20 cellular contexts compared by ENCODE assay signal in genomic region chr13:44842158-44842557, GRCh38.
DNase-seq lines count a peak whose midpoint lies in the region; ATAC-seq and TF ChIP-seq lines count a peak whose summit lies in the region.
"Had no signal": no experiment of that assay in that cellular context is flagged by ENCODE, and none has a peak within 500 bp of the region (broad histone marks: within the 10 kb centered on the region; RNA-seq: fewer than 3 reads in every experiment).

No MANE protein-coding gene starts in this region.

- CTCF ChIA-PET in MCF 10A (lab: Yijun Ruan, JAX) (no interaction called here), SK-N-SH (lab: Yijun Ruan, JAX) (interaction anchor here (1.7 kb wide), 1 partner anchor 358 kb away, joined by 3 read pairs; no protein-coding TSS in a partner anchor)

- no peaks in the 10 kb centered on the region for H3K9me3 ChIP-seq in breast epithelium
- no peaks in the 10 kb centered on the region for H3K9me3 ChIP-seq in SK-N-SH
- H3K9me3 ChIP-seq: colonic mucosa, suprapubic skin had no signal

- no peak for TF ChIP-seq POLR2A in breast epithelium (IDR thresholded peaks at IDR 0.05)

- DNase-seq in MCF 10A (ENCODE audit: unreplicated experiment) (peak; percentile 21), breast epithelium (ENCODE audit: low spot score in 2 of 2) (no peak), SK-N-SH (no peak), fibroblast of pulmonary artery (ENCODE audit: low read depth) (peak; percentile 58), iPS-NIHi7 (ENCODE audit: extremely low spot score) (no peak), COLO829 (ENCODE audit: low spot score) (no peak), SHP77 treated with DMSO at 0.1 percent for 48 hours (lab: John Stamatoyannopoulos, UW) (no peak)
- DNase-seq: ACHN; activated CD4-positive, CD25-positive, alpha-beta regulatory T cell treated with anti-CD3 and anti-CD28 coated beads, Interleukin-2, amount 50 U/mL, for 72 hours; colonic mucosa; DMS 273 treated with DMSO at 0.1 percent for 48 hours; immature natural killer cell; Karpas-422 had no signal

- H3K4me1 ChIP-seq in breast epithelium (no peaks in the 10 kb centered on the region), SK-N-SH (ENCODE audit: control insufficient read depth in 1 of 2, insufficient read depth in 2 of 2, low read depth in 1 of 2, low read length in 1 of 2) (peaks cover 0 to 22% of the 10 kb centered on the region in 2 experiments; a peak in 2 of 4 replicates)
- H3K4me1 ChIP-seq: colonic mucosa, parathyroid adenoma, suprapubic skin had no signal

- H3K27me3 Mint-ChIP-seq in MCF 10A (ENCODE audit: insufficient read depth, unreplicated experiment), result no peaks in the 10 kb centered on the region

- H3K27ac ChIP-seq in breast epithelium (no peak overlapping the region), SK-N-SH (ENCODE audit: low read depth in 2 of 2, low read length in 1 of 2) (peak overlapping the region; percentile 59 to 78; a peak in 3 of 4 replicates)
- H3K27ac ChIP-seq: colonic mucosa, foreskin keratinocyte, parathyroid adenoma, suprapubic skin had no signal

- H3K4me1 Mint-ChIP-seq in MCF 10A (ENCODE audit: insufficient read depth, unreplicated experiment), result peaks cover 4% of the 10 kb centered on the region
- H3K4me1 Mint-ChIP-seq: immature natural killer cell, mesothelial cell of epicardium had no signal

- H3K27me3 ChIP-seq in breast epithelium (no peaks in the 10 kb centered on the region), SK-N-SH (ENCODE audit: insufficient read depth) (no peaks in the 10 kb centered on the region)
- H3K27me3 ChIP-seq: colonic mucosa, foreskin keratinocyte, suprapubic skin had no signal

- WGBS in SK-N-SH (ENCODE audit: low lambda C conversion rate), result 16% methylated on average over 1 of the region's 1 CpG

- no peak overlapping the region for H3K9ac ChIP-seq in SK-N-SH
- H3K9ac ChIP-seq: parathyroid adenoma had no signal

- no peak for TF ChIP-seq RAD21 in SK-N-SH (IDR thresholded peaks at IDR 0.05; ENCODE audit: low read length)

- no peak overlapping the region for H3K4me3 ChIP-seq in breast epithelium
- no peak overlapping the region for H3K4me3 ChIP-seq in SK-N-SH (ENCODE audit: low read depth in 2 of 2, low read length in 1 of 2)
- no peak overlapping the region for H3K4me3 ChIP-seq in fibroblast of pulmonary artery (replicated peaks; ENCODE audit: low read depth, low read length)
- H3K4me3 ChIP-seq: colonic mucosa, GM12878, suprapubic skin had no signal

- BruUV-seq in MCF 10A (replicated peaks; lab: Mats Ljungman, UMichigan), result no TSS peak

- H3K4me2 ChIP-seq in SK-N-SH, result peak overlapping the region; percentile 9

- intact Hi-C loops in MCF 10A (cut with micrococcal nuclease) (no loop called here), breast epithelium (cut with DNase I; ENCODE audit: low total_unique reads) (no loop called here)

- no peaks in the 10 kb centered on the region for H3K9me3 Mint-ChIP-seq in MCF 10A (ENCODE audit: unreplicated experiment)
- H3K9me3 Mint-ChIP-seq: immature natural killer cell had no signal

- H3K36me3 ChIP-seq in breast epithelium, result no peaks in the 10 kb centered on the region
- no peaks in the 10 kb centered on the region for H3K36me3 ChIP-seq in SK-N-SH (replicated peaks in 1 of 2; ENCODE audit: control insufficient read depth in 1 of 2, insufficient read depth in 2 of 2, low read length in 1 of 2)
- H3K36me3 ChIP-seq: colonic mucosa, suprapubic skin had no signal

- H3K36me3 Mint-ChIP-seq in MCF 10A (ENCODE audit: insufficient read depth, unreplicated experiment), result no peaks in the 10 kb centered on the region
- H3K36me3 Mint-ChIP-seq: activated naive CD8-positive, alpha-beta T cell; immature natural killer cell; mesothelial cell of epicardium had no signal

- peaks cover 23% of the 10 kb centered on the region for H3F3A ChIP-seq in SK-N-SH (replicated peaks; ENCODE audit: insufficient read depth)

- peak overlapping the region; percentile 3; the same call in 1 of the 2 replicates for H2AFZ ChIP-seq in SK-N-SH (ENCODE audit: low read depth)
- H2AFZ ChIP-seq: parathyroid adenoma had no signal

- no peaks in the 10 kb centered on the region for H4K20me1 ChIP-seq in SK-N-SH (ENCODE audit: insufficient read depth)

- POLR2A ChIA-PET in MCF 10A (lab: Yijun Ruan, JAX) (no interaction called here), SK-N-SH (lab: Yijun Ruan, JAX) (no interaction called here)

- no peaks in the 10 kb centered on the region for H3K9me2 ChIP-seq in SK-N-SH

- no peak for TF ChIP-seq CTCF in MCF 10A (IDR thresholded peaks at IDR 0.05; ENCODE audit: unreplicated experiment)
- no peak for TF ChIP-seq CTCF in breast epithelium (IDR thresholded peaks at IDR 0.05)
- TF ChIP-seq CTCF in SK-N-SH (IDR thresholded peaks at IDR 0.05), result no peak
- TF ChIP-seq CTCF in fibroblast of pulmonary artery (IDR thresholded peaks at IDR 0.05; ENCODE audit: low read length, missing control alignments), result no peak

- H3K27ac Mint-ChIP-seq in MCF 10A (ENCODE audit: low read depth, unreplicated experiment), result no peak overlapping the region
- H3K27ac Mint-ChIP-seq: activated naive CD8-positive, alpha-beta T cell; immature natural killer cell; mesothelial cell of epicardium had no signal

- H3K79me2 ChIP-seq in SK-N-SH (ENCODE audit: insufficient read depth), result no peaks in the 10 kb centered on the region
- H3K79me2 ChIP-seq: parathyroid adenoma had no signal

- ATAC-seq in HG02870 (IDR thresholded peaks at IDR 0.05; ENCODE audit: unreplicated experiment), result no peak
- ATAC-seq: foreskin keratinocyte, GM12878 had no signal

- peak; percentile 25 to 73; a peak in 1 of 4 replicates for TF ChIP-seq EP300 in SK-N-SH (IDR thresholded peaks at IDR 0.05; ENCODE audit: borderline replicate concordance in 1 of 2, low read depth in 1 of 2, low read length in 1 of 2)

- H3K4me3 Mint-ChIP-seq in MCF 10A (ENCODE audit: unreplicated experiment), result no peak overlapping the region
- H3K4me3 Mint-ChIP-seq: activated naive CD8-positive, alpha-beta T cell; mesothelial cell of epicardium had no signal

TF ChIP-seq in SK-N-SH, 30 proteins besides CTCF, POLR2A, EP300 and RAD21 (continues in another document):
- TF ChIP-seq CHD2 (IDR thresholded peaks at IDR 0.05; ENCODE audit: low read length, partially characterized antibody), result no peak
- TF ChIP-seq YY1 (IDR thresholded peaks at IDR 0.05; ENCODE audit: low read depth), result no peak
- peak; percentile 89 for TF ChIP-seq MEF2A (IDR thresholded peaks at IDR 0.05; ENCODE audit: borderline replicate concordance, low read depth)
- TF ChIP-seq, protein P1, sequence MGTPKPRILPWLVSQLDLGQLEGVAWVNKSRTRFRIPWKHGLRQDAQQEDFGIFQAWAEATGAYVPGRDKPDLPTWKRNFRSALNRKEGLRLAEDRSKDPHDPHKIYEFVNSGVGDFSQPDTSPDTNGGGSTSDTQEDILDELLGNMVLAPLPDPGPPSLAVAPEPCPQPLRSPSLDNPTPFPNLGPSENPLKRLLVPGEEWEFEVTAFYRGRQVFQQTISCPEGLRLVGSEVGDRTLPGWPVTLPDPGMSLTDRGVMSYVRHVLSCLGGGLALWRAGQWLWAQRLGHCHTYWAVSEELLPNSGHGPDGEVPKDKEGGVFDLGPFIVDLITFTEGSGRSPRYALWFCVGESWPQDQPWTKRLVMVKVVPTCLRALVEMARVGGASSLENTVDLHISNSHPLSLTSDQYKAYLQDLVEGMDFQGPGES (IDR thresholded peaks at IDR 0.05; ENCODE audit: low read depth, low read length), result no peak
- TF ChIP-seq SIN3A (IDR thresholded peaks at IDR 0.05; ENCODE audit: borderline replicate concordance, low read depth, low read length), result no peak
- TF ChIP-seq GATA2 (CRISPR knock-in tag; IDR thresholded peaks at IDR 0.05), result no peak
- peak; percentile 32; the same call in 1 of the 2 replicates for TF ChIP-seq POLR2AphosphoS5 (IDR thresholded peaks at IDR 0.05; ENCODE audit: low read depth, low read length)
- no peak for TF ChIP-seq GABPA (IDR thresholded peaks at IDR 0.05; ENCODE audit: low read depth)
- TF ChIP-seq, protein P2, sequence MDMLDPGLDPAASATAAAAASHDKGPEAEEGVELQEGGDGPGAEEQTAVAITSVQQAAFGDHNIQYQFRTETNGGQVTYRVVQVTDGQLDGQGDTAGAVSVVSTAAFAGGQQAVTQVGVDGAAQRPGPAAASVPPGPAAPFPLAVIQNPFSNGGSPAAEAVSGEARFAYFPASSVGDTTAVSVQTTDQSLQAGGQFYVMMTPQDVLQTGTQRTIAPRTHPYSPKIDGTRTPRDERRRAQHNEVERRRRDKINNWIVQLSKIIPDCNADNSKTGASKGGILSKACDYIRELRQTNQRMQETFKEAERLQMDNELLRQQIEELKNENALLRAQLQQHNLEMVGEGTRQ (IDR thresholded peaks at IDR 0.05; ENCODE audit: borderline replicate concordance, low read depth, low read length), result no peak
- TF ChIP-seq NRF1 (IDR thresholded peaks at IDR 0.05; ENCODE audit: low read depth, low read length), result no peak
- TF ChIP-seq TAF1 (IDR thresholded peaks at IDR 0.05; ENCODE audit: borderline replicate concordance, low read depth, low read length), result no peak
- peak; percentile 80; the same call in 1 of the 2 replicates for TF ChIP-seq RXRA (IDR thresholded peaks at IDR 0.05; ENCODE audit: borderline replicate concordance, low read depth)
- TF ChIP-seq ELF1 (IDR thresholded peaks at IDR 0.05), result no peak
- TF ChIP-seq, protein P3, sequence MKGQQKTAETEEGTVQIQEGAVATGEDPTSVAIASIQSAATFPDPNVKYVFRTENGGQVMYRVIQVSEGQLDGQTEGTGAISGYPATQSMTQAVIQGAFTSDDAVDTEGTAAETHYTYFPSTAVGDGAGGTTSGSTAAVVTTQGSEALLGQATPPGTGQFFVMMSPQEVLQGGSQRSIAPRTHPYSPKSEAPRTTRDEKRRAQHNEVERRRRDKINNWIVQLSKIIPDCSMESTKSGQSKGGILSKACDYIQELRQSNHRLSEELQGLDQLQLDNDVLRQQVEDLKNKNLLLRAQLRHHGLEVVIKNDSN (IDR thresholded peaks at IDR 0.05; ENCODE audit: borderline replicate concordance, low read depth), result no peak

Comparison
In these comparisons a context has a peak if more than half of its experiments do, and no peak if none do; other contexts are left out.
1. DNase-seq: peak in MCF 10A (single experiment) and fibroblast of pulmonary artery (single experiment); none in breast epithelium (0 of 2), SK-N-SH (single experiment), iPS-NIHi7 (single experiment), COLO829 (single experiment) and SHP77 treated with DMSO at 0.1 percent for 48 hours (single experiment).
2. H3K27ac ChIP-seq: peak in SK-N-SH (2 of 2); none in breast epithelium (0 of 2).